In genomic region chr6:2763876-2764540, GRCh38 we compare ENCODE assay signal across 8 cellular contexts. TPM values are rescaled to one million over a fixed set of nuclear protein-coding genes. Genes with fewer than 3 reads are reported as not detected.
A peak's percentile ranks its signal among the peaks of the same experiment; 100 is the strongest.
DNase-seq lines count a peak whose midpoint lies in the region; ATAC-seq and TF ChIP-seq lines count a peak whose summit lies in the region.

No MANE protein-coding gene starts in this region.

- peaks cover 5 to 26% of the 10 kb centered on the region in 2 donors for H3K4me1 ChIP-seq in adrenal gland (replicated peaks in 1 of 2)
- peaks cover 19 to 33% (median 27%) of the 10 kb centered on the region in 4 donors for H3K4me1 ChIP-seq in upper lobe of left lung

- no peak for ATAC-seq in upper lobe of left lung (ENCODE audit: low FRiP score in 2 of 2)

- TF ChIP-seq POLR2A in adrenal gland (IDR thresholded peaks at IDR 0.05) (no peak), upper lobe of left lung (IDR thresholded peaks at IDR 0.05) (no peak)

- H3K27ac ChIP-seq in adrenal gland: peak overlapping the region in 4 of 5 donors; percentile 61 to 97 (median 77)
- peak overlapping the region; percentile 83 to 93 (median 92) for H3K27ac ChIP-seq in upper lobe of left lung

- WGBS in adrenal gland, 4 donors: 64 to 78% (median 66%) methylated on average over 27 of the region's 27 CpGs
- WGBS in upper lobe of left lung, 2 donors: 78% methylated on average over 27 of the region's 27 CpGs

- H3K4me3 ChIP-seq in adrenal gland (peak overlapping the region in 2 of 4 donors; percentile 38 to 66), upper lobe of left lung (peak overlapping the region in 3 of 4 donors; percentile 81 to 96 (median 82))

- intact Hi-C loops in adrenal gland (cut with DNase I): no loop called here

- no peaks in the 10 kb centered on the region for H3K9me3 ChIP-seq in adrenal gland (replicated peaks in 1 of 3)
- H3K9me3 ChIP-seq in upper lobe of left lung: no peaks in the 10 kb centered on the region

- TF ChIP-seq CTCF in adrenal gland (IDR thresholded peaks at IDR 0.05) (no peak), upper lobe of left lung (IDR thresholded peaks at IDR 0.05) (no peak)

- H3K27me3 ChIP-seq in adrenal gland: no peaks in the 10 kb centered on the region
- H3K27me3 ChIP-seq in upper lobe of left lung: no peaks in the 10 kb centered on the region

- H3K36me3 ChIP-seq in adrenal gland (replicated peaks in 1 of 2): no peaks in the 10 kb centered on the region
- H3K36me3 ChIP-seq in upper lobe of left lung: no peaks in the 10 kb centered on the region

- TF ChIP-seq EP300 in upper lobe of left lung (IDR thresholded peaks at IDR 0.05): no peak

- DNase-seq in activated gamma-delta T cell (lab: John Stamatoyannopoulos, UW): peak; percentile 8
- no peak for DNase-seq in activated gamma-delta T cell treated with Interleukin-2 at 50 U/mL for 16 hours
- DNase-seq in adrenal gland: peak in 4 of 7 donors; percentile 29 to 70 (median 40)
- DNase-seq in left kidney (ENCODE audit: low read depth, low spot score): peak; percentile 31
- DNase-seq in upper lobe of left lung: peak in 1 of 2 donors; percentile 67
- DNase-seq in GF-D8 (lab: John Stamatoyannopoulos, UW): no peak
- DNase-seq in NCI-H2029 treated with DMSO at 0.1 percent for 48 hours (lab: John Stamatoyannopoulos, UW): no peak
- no peak for DNase-seq in NCI-H2171 treated with DMSO at 0.1 percent for 48 hours (lab: John Stamatoyannopoulos, UW)

RNA-seq across cellular contexts. Expression of gene WRNIP1, which starts 1.2 kb away (rescaled TPM):
- total RNA-seq in adrenal gland (10 to 100 TPM; 27.7 to 82.2 (median 55.7) TPM), upper lobe of left lung (100 to 1,000 TPM in 1 of 6 donors, 10 to 100 TPM in 5; 38.7 to 101 (median 59.2) TPM)
- 10 to 100 TPM; 37.9 to 63.0 (median 61.0) TPM for polyA plus RNA-seq in adrenal gland

RNA-seq across cellular contexts. Expression of gene MYLK4, which starts 13.3 kb away (rescaled TPM):
- total RNA-seq in adrenal gland (under 1 TPM; 0.35 to 0.90 (median 0.69) TPM), upper lobe of left lung (1 to 10 TPM in 5 of 6 donors, under 1 TPM in 1; 0.64 to 2.6 (median 1.2) TPM)
- under 1 TPM; 0.46 to 0.84 (median 0.48) TPM for polyA plus RNA-seq in adrenal gland

Comparison
In these comparisons a context has a peak if more than half of its experiments do, and no peak if none do; other contexts are left out.
1. DNase-seq: peak in activated gamma-delta T cell (single experiment), adrenal gland (4 of 7) and left kidney (single experiment); none in activated gamma-delta T cell treated with Interleukin-2 at 50 U/mL for 16 hours (single experiment), GF-D8 (single experiment), NCI-H2029 treated with DMSO at 0.1 percent for 48 hours (single experiment) and NCI-H2171 treated with DMSO at 0.1 percent for 48 hours (single experiment).